1 cellular context compared by ENCODE assay signal in genomic region chr3:65507446-65507845, GRCh38.
TF ChIP-seq lines count a peak whose summit lies in the region.

No MANE protein-coding gene starts in this region.

TF ChIP-seq in HEK293, 187 proteins besides CTCF, POLR2A, EP300 and RAD21 (continued from another document and continues in another):
- no peak for TF ChIP-seq ZBTB49 (tag by site-specific recombination; IDR thresholded peaks at IDR 0.05; ENCODE audit: low read depth)
- no peak for TF ChIP-seq ELK4 (IDR thresholded peaks at IDR 0.05; ENCODE audit: borderline replicate concordance, low read depth, low read length)
- peak; percentile 50; the same call in 1 of the 2 replicates for TF ChIP-seq ZNF843 (tag by site-specific recombination; IDR thresholded peaks at IDR 0.05)
- no peak for TF ChIP-seq ZNF792 (tag by site-specific recombination; IDR thresholded peaks at IDR 0.05)
- TF ChIP-seq ZNF426 (tag by site-specific recombination; IDR thresholded peaks at IDR 0.05), result no peak
- no peak for TF ChIP-seq ZBTB48 (tag by site-specific recombination; IDR thresholded peaks at IDR 0.05)
- TF ChIP-seq ZNF354C (tag by site-specific recombination; IDR thresholded peaks at IDR 0.05; ENCODE audit: borderline replicate concordance, low read depth), result no peak
- no peak for TF ChIP-seq ZBTB44 (tag by site-specific recombination; IDR thresholded peaks at IDR 0.05)
- no peak for TF ChIP-seq ZNF341 (tag by site-specific recombination; IDR thresholded peaks at IDR 0.05; ENCODE audit: low read depth)
- no peak for TF ChIP-seq ZNF488 (tag by site-specific recombination; IDR thresholded peaks at IDR 0.05)
- TF ChIP-seq ZNF140 (tag by site-specific recombination; IDR thresholded peaks at IDR 0.05), result no peak
- TF ChIP-seq BCL6B (tag by site-specific recombination; IDR thresholded peaks at IDR 0.05), result peak; percentile 97
- TF ChIP-seq BCL11A (tag by site-specific recombination; IDR thresholded peaks at IDR 0.05; ENCODE audit: low read depth), result 0 out of 2 replicates have a peak, but pooled peaks have one; percentile 39
- peak; percentile 81 for TF ChIP-seq ZEB2 (tag by site-specific recombination; IDR thresholded peaks at IDR 0.05)
- 0 out of 2 replicates have a peak, but pooled peaks have one; percentile 30 for TF ChIP-seq KLF16 (tag by site-specific recombination; IDR thresholded peaks at IDR 0.05)
- no peak for TF ChIP-seq PRDM2 (tag by site-specific recombination; IDR thresholded peaks at IDR 0.05; ENCODE audit: borderline replicate concordance)
- peak; percentile 83 for TF ChIP-seq PRDM6 (tag by site-specific recombination; IDR thresholded peaks at IDR 0.05)
- TF ChIP-seq ZNF830 (tag by site-specific recombination; IDR thresholded peaks at IDR 0.05; ENCODE audit: low read depth), result no peak
- TF ChIP-seq SALL2 (tag by site-specific recombination; IDR thresholded peaks at IDR 0.05; ENCODE audit: borderline replicate concordance), result no peak
- no peak for TF ChIP-seq ZBTB20 (tag by site-specific recombination; IDR thresholded peaks at IDR 0.05)
- peak; percentile 63 for TF ChIP-seq ZNF629 (tag by site-specific recombination; IDR thresholded peaks at IDR 0.05)
- peak; percentile 65 for TF ChIP-seq ZNF366 (tag by site-specific recombination; conservative IDR thresholded peaks at IDR 0.05)
- peak; percentile 71 for TF ChIP-seq KLF10 (tag by site-specific recombination; IDR thresholded peaks at IDR 0.05)
- no peak for TF ChIP-seq ZNF132 (tag by site-specific recombination; IDR thresholded peaks at IDR 0.05; ENCODE audit: borderline replicate concordance)
- TF ChIP-seq ZNF280D (tag by site-specific recombination; IDR thresholded peaks at IDR 0.05), result no peak
- 0 out of 2 replicates have a peak, but pooled peaks have one; percentile 38 for TF ChIP-seq ZNF558 (tag by site-specific recombination; IDR thresholded peaks at IDR 0.05)
- TF ChIP-seq AEBP2 (tag by site-specific recombination; IDR thresholded peaks at IDR 0.05; ENCODE audit: borderline replicate concordance), result no peak
- no peak for TF ChIP-seq PBX3 (CRISPR knock-in tag; IDR thresholded peaks at IDR 0.05)
- no peak for TF ChIP-seq ZNF549 (tag by site-specific recombination; IDR thresholded peaks at IDR 0.05)
- TF ChIP-seq ZNF600 (tag by site-specific recombination; IDR thresholded peaks at IDR 0.05), result peak; percentile 23; the same call in 1 of the 2 replicates
- TF ChIP-seq SP7 (tag by site-specific recombination; IDR thresholded peaks at IDR 0.05), result peak; percentile 57; the same call in 1 of the 2 replicates
- TF ChIP-seq ZFP3 (tag by site-specific recombination; IDR thresholded peaks at IDR 0.05; ENCODE audit: low read depth), result no peak
- no peak for TF ChIP-seq MEIS1 (CRISPR knock-in tag; IDR thresholded peaks at IDR 0.05; ENCODE audit: borderline replicate concordance)
